1 cellular context compared by ENCODE assay signal in the genomic region with DNA sequence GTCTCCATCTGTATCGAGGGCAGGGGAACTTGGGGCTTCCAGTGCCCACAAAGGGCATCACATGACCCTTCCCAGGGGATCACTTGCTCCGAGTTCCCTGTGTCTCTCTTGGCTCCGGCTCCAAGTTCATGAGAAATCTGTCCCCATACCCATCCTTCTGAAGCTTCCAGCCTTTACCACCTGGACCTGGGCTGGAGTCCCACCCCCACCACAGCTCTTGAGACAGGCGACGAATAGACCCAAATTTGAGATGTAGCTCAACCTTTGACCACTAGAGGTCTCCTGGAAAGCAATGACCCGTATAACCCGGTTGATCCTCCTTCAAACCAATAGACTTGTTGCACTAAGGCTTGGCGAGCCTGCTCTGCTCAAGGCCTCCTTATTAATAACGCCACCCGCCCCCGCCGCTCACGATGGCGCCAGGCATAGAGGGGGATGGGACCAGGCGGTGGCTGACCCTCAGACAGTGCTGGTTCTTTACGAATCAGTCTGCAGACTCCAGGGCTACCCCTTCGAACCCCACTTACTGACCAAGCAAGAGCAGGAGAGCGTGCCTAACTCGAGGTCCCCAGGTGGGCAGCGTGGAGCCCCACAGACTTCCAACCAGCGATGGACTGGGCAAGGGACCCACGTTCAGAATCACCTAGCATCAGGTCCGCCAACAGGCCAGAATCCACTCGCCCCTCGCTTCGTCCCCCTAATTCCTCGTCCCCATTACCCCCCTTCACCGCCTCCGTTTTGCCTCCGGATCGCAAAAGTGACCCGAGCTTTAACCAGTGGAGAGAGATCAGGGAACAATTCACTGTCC.
TF ChIP-seq lines count a peak whose summit lies in the region.

No MANE protein-coding gene starts in this region.

TF ChIP-seq in HepG2, 621 proteins besides CTCF, POLR2A, EP300 and RAD21 (continued from another document):
- TF ChIP-seq, protein P1, sequence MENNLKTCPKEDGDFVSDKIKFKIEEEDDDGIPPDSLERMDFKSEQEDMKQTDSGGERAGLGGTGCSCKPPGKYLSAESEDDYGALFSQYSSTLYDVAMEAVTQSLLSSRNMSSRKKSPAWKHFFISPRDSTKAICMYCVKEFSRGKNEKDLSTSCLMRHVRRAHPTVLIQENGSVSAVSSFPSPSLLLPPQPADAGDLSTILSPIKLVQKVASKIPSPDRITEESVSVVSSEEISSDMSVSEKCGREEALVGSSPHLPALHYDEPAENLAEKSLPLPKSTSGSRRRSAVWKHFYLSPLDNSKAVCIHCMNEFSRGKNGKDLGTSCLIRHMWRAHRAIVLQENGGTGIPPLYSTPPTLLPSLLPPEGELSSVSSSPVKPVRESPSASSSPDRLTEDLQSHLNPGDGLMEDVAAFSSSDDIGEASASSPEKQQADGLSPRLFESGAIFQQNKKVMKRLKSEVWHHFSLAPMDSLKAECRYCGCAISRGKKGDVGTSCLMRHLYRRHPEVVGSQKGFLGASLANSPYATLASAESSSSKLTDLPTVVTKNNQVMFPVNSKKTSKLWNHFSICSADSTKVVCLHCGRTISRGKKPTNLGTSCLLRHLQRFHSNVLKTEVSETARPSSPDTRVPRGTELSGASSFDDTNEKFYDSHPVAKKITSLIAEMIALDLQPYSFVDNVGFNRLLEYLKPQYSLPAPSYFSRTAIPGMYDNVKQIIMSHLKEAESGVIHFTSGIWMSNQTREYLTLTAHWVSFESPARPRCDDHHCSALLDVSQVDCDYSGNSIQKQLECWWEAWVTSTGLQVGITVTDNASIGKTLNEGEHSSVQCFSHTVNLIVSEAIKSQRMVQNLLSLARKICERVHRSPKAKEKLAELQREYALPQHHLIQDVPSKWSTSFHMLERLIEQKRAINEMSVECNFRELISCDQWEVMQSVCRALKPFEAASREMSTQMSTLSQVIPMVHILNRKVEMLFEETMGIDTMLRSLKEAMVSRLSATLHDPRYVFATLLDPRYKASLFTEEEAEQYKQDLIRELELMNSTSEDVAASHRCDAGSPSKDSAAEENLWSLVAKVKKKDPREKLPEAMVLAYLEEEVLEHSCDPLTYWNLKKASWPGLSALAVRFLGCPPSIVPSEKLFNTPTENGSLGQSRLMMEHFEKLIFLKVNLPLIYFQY (CRISPR knock-in tag; IDR thresholded peaks at IDR 0.05; ENCODE audit: borderline replicate concordance), result 0 out of 2 replicates have a peak, but pooled peaks have one; percentile 33
- TF ChIP-seq POGZ (CRISPR knock-in tag; IDR thresholded peaks at IDR 0.05), result 0 out of 2 replicates have a peak, but pooled peaks have one; percentile 33
- TF ChIP-seq, protein P2, sequence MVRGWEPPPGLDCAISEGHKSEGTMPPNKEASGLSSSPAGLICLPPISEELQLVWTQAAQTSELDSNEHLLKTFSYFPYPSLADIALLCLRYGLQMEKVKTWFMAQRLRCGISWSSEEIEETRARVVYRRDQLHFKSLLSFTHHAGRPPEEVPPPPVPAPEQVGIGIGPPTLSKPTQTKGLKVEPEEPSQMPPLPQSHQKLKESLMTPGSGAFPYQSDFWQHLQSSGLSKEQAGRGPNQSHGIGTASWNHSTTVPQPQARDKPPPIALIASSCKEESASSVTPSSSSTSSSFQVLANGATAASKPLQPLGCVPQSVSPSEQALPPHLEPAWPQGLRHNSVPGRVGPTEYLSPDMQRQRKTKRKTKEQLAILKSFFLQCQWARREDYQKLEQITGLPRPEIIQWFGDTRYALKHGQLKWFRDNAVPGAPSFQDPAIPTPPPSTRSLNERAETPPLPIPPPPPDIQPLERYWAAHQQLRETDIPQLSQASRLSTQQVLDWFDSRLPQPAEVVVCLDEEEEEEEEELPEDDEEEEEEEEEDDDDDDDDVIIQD (CRISPR knock-in tag; IDR thresholded peaks at IDR 0.05; ENCODE audit: low read depth), result 0 out of 2 replicates have a peak, but pooled peaks have one; percentile 23
- no peak for TF ChIP-seq RELA (CRISPR knock-in tag; IDR thresholded peaks at IDR 0.05)
- TF ChIP-seq NFIC (IDR thresholded peaks at IDR 0.05; ENCODE audit: low read length), result no peak
- no peak for TF ChIP-seq ISX (CRISPR knock-in tag; conservative IDR thresholded peaks at IDR 0.05)
- no peak for TF ChIP-seq ZNF24 (IDR thresholded peaks at IDR 0.05)
- TF ChIP-seq HMG20B (CRISPR knock-in tag; conservative IDR thresholded peaks at IDR 0.05), result no peak
- peak; percentile 67 for TF ChIP-seq SMC3 (IDR thresholded peaks at IDR 0.05; ENCODE audit: low read length)
- TF ChIP-seq, protein P3, sequence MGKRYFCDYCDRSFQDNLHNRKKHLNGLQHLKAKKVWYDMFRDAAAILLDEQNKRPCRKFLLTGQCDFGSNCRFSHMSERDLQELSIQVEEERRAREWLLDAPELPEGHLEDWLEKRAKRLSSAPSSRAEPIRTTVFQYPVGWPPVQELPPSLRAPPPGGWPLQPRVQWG (CRISPR knock-in tag; IDR thresholded peaks at IDR 0.05; ENCODE audit: borderline replicate concordance, low read depth), result no peak
- TF ChIP-seq MATR3 (CRISPR knock-in tag; IDR thresholded peaks at IDR 0.05), result no peak
- no peak for TF ChIP-seq ZNF879 (CRISPR knock-in tag; IDR thresholded peaks at IDR 0.05)
- no peak for TF ChIP-seq BHLHE40 (IDR thresholded peaks at IDR 0.05; ENCODE audit: low read length)
- TF ChIP-seq KLF15 (CRISPR knock-in tag; IDR thresholded peaks at IDR 0.05; ENCODE audit: borderline replicate concordance), result no peak
- TF ChIP-seq, protein P4, sequence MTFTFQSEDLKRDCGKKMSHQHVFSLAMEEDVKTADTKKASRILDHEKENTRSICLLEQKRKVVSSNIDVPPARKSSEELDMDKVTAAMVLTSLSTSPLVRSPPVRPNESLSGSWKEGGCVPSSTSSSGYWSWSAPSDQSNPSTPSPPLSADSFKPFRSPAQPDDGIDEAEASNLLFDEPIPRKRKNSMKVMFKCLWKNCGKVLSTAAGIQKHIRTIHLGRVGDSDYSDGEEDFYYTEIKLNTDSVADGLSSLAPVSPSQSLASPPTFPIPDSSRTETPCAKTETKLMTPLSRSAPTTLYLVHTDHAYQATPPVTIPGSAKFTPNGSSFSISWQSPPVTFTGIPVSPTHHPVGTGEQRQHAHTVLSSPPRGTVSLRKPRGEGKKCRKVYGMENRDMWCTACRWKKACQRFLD (CRISPR knock-in tag; IDR thresholded peaks at IDR 0.05; ENCODE audit: borderline replicate concordance), result no peak
- peak; percentile 71 for TF ChIP-seq STAG1 (CRISPR knock-in tag; IDR thresholded peaks at IDR 0.05)
- TF ChIP-seq ZNF780A (CRISPR knock-in tag; IDR thresholded peaks at IDR 0.05), result no peak
- no peak for TF ChIP-seq ZNF761 (CRISPR knock-in tag; conservative IDR thresholded peaks at IDR 0.05)
- TF ChIP-seq GATAD1 (CRISPR knock-in tag; IDR thresholded peaks at IDR 0.05), result no peak
- TF ChIP-seq AKAP8 (CRISPR knock-in tag; IDR thresholded peaks at IDR 0.05), result no peak
- TF ChIP-seq, protein P5, sequence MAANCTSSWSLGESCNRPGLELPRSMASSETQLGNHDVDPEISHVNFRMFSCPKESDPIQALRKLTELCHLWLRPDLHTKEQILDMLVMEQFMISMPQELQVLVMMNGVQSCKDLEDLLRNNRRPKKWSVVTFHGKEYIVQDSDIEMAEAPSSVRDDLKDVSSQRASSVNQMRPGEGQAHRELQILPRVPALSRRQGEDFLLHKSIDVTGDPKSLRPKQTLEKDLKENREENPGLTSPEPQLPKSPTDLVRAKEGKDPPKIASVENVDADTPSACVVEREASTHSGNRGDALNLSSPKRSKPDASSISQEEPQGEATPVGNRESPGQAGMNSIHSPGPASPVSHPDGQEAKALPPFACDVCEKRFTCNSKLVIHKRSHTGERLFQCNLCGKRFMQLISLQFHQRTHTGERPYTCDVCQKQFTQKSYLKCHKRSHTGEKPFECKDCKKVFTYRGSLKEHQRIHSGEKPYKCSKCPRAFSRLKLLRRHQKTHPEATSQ (CRISPR knock-in tag; IDR thresholded peaks at IDR 0.05; ENCODE audit: borderline replicate concordance), result no peak
- TF ChIP-seq, protein P6, sequence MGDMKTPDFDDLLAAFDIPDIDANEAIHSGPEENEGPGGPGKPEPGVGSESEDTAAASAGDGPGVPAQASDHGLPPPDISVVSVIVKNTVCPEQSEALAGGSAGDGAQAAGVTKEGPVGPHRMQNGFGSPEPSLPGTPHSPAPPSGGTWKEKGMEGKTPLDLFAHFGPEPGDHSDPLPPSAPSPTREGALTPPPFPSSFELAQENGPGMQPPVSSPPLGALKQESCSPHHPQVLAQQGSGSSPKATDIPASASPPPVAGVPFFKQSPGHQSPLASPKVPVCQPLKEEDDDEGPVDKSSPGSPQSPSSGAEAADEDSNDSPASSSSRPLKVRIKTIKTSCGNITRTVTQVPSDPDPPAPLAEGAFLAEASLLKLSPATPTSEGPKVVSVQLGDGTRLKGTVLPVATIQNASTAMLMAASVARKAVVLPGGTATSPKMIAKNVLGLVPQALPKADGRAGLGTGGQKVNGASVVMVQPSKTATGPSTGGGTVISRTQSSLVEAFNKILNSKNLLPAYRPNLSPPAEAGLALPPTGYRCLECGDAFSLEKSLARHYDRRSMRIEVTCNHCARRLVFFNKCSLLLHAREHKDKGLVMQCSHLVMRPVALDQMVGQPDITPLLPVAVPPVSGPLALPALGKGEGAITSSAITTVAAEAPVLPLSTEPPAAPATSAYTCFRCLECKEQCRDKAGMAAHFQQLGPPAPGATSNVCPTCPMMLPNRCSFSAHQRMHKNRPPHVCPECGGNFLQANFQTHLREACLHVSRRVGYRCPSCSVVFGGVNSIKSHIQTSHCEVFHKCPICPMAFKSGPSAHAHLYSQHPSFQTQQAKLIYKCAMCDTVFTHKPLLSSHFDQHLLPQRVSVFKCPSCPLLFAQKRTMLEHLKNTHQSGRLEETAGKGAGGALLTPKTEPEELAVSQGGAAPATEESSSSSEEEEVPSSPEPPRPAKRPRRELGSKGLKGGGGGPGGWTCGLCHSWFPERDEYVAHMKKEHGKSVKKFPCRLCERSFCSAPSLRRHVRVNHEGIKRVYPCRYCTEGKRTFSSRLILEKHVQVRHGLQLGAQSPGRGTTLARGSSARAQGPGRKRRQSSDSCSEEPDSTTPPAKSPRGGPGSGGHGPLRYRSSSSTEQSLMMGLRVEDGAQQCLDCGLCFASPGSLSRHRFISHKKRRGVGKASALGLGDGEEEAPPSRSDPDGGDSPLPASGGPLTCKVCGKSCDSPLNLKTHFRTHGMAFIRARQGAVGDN (CRISPR knock-in tag; IDR thresholded peaks at IDR 0.05), result peak; percentile 74
- no peak for TF ChIP-seq GABPB1 (CRISPR knock-in tag; IDR thresholded peaks at IDR 0.05)
- TF ChIP-seq PAWR (CRISPR knock-in tag; IDR thresholded peaks at IDR 0.05; ENCODE audit: borderline replicate concordance), result no peak
- TF ChIP-seq ZNF367 (CRISPR knock-in tag; IDR thresholded peaks at IDR 0.05; ENCODE audit: borderline replicate concordance), result no peak
- peak; percentile 75; the same call in 1 of the 2 replicates for TF ChIP-seq ZNF274 (CRISPR knock-in tag; IDR thresholded peaks at IDR 0.05)
- no peak for TF ChIP-seq ZNF121 (CRISPR knock-in tag; IDR thresholded peaks at IDR 0.05)
- TF ChIP-seq, protein P7, sequence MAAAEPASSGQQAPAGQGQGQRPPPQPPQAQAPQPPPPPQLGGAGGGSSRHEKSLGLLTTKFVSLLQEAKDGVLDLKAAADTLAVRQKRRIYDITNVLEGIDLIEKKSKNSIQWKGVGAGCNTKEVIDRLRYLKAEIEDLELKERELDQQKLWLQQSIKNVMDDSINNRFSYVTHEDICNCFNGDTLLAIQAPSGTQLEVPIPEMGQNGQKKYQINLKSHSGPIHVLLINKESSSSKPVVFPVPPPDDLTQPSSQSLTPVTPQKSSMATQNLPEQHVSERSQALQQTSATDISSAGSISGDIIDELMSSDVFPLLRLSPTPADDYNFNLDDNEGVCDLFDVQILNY (CRISPR knock-in tag; conservative IDR thresholded peaks at IDR 0.05), result no peak
- no peak for TF ChIP-seq NFKB2 (CRISPR knock-in tag; IDR thresholded peaks at IDR 0.05; ENCODE audit: borderline replicate concordance)
- no peak for TF ChIP-seq MEF2D (CRISPR knock-in tag; IDR thresholded peaks at IDR 0.05)
- TF ChIP-seq DR1 (CRISPR knock-in tag; IDR thresholded peaks at IDR 0.05), result no peak
